9 cellular contexts compared by ENCODE assay signal in the genomic region with DNA sequence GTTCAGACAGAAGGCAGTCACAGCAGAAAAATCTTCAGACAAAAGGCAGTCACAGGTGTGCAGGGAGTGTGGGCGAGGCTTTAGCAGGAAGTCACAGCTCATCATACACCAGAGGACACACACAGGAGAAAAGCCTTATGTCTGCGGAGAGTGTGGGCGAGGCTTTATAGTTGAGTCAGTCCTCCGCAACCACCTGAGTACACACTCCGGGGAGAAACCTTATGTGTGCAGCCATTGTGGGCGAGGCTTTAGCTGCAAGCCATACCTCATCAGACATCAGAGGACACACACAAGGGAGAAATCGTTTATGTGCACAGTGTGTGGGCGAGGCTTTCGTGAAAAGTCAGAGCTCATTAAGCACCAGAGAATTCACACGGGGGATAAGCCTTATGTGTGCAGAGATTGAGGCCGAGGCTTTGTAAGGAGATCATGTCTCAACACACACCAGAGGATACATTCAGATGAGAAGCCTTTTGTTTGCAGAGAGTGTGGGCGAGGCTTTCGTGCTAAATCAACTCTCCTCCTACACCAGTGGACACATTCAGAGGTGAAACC. TPM values are rescaled to one million over a fixed set of nuclear protein-coding genes. Genes with fewer than 3 reads are reported as not detected.
DNase-seq lines count a peak whose midpoint lies in the region; ATAC-seq and TF ChIP-seq lines count a peak whose summit lies in the region.
"Had no signal": no experiment of that assay in that cellular context is flagged by ENCODE, and none has a peak within 500 bp of the region (broad histone marks: within the 10 kb centered on the region; RNA-seq: fewer than 3 reads in every experiment).

No MANE protein-coding gene starts in this region.

- intact Hi-C loops in OCI-LY7 (cut with micrococcal nuclease; ENCODE audit: unreplicated experiment) = no loop called here
- intact Hi-C loops in stomach (cut with DNase I; ENCODE audit: low total_unique reads) = no loop called here

- no peak for TF ChIP-seq CTCF in OCI-LY7 (conservative IDR thresholded peaks at IDR 0.05; ENCODE audit: low read length)
- no peak for TF ChIP-seq CTCF in nephron progenitor cell (IDR thresholded peaks at IDR 0.05)
- TF ChIP-seq CTCF in stomach (IDR thresholded peaks at IDR 0.05) = no peak

- TSS peak; percentile 58 for BruUV-seq in OCI-LY7 (replicated peaks; lab: Mats Ljungman, UMichigan)

- CTCF ChIA-PET in OCI-LY7 (lab: Charles Lee; ENCODE audit: unreplicated experiment) = no interaction called here

- no peaks in the 10 kb centered on the region for H3K79me2 ChIP-seq in OCI-LY7 (ENCODE audit: insufficient read depth, low read depth, low read length)

- DNase-seq in CD1c-positive myeloid dendritic cell (ENCODE audit: extremely low spot score) (peak; percentile 20), OCI-LY7 (ENCODE audit: low spot score) (no peak), nephron progenitor cell (no peak), stomach (peak; percentile 62), NCI-H2081 treated with DMSO at 0.1 percent for 48 hours (lab: John Stamatoyannopoulos, UW) (no peak), AML-193 (lab: John Stamatoyannopoulos, UW) (no peak)
- DNase-seq in activated naive CD4-positive, alpha-beta T cell treated with Interleukin-2 at 50 U/mL for 16 hours = peak; percentile 88

- no peaks in the 10 kb centered on the region for H3K27me3 ChIP-seq in stomach

- peaks cover 77% of the 10 kb centered on the region for H3K36me3 Mint-ChIP-seq in nephron progenitor cell (ENCODE audit: low read depth)

- H3K4me3 ChIP-seq in OCI-LY7 (ENCODE audit: low read depth, low read length, poor library complexity, severe bottlenecking) (no peak overlapping the region), stomach (no peak overlapping the region)

- POLR2A ChIA-PET in OCI-LY7 (lab: Charles Lee) = no interaction called here

- no peaks in the 10 kb centered on the region for H3K9me2 ChIP-seq in OCI-LY7 (ENCODE audit: insufficient read depth, low read length)

- peaks cover 31% of the 10 kb centered on the region for H3K4me1 Mint-ChIP-seq in nephron progenitor cell

- H3K9me3 ChIP-seq in OCI-LY7 (ENCODE audit: low read length) = no peaks in the 10 kb centered on the region
- no peaks in the 10 kb centered on the region for H3K9me3 ChIP-seq in stomach

- 46 to 72% (median 56%) methylated on average over 13 of the region's 13 CpGs for WGBS in stomach, 5 donors

- ATAC-seq in GM21423 (IDR thresholded peaks at IDR 0.05; ENCODE audit: unreplicated experiment) = no peak

- H3K27ac Mint-ChIP-seq in nephron progenitor cell = peak overlapping the region; percentile 91

- no peak overlapping the region for H2AFZ ChIP-seq in OCI-LY7 (ENCODE audit: low read length)

- H3K27me3 Mint-ChIP-seq in nephron progenitor cell (ENCODE audit: low read depth, poor library complexity) = peaks cover 1% of the 10 kb centered on the region

- no peaks in the 10 kb centered on the region for H4K20me1 ChIP-seq in OCI-LY7 (ENCODE audit: insufficient read depth, low read length)

- no peak for TF ChIP-seq POLR2A in stomach (IDR thresholded peaks at IDR 0.05)

- H3K27ac ChIP-seq in OCI-LY7 (ENCODE audit: low read depth, low read length, poor library complexity, severe bottlenecking) (no peak overlapping the region), stomach (peak overlapping the region; percentile 1 to 71 (median 53))

- no peak overlapping the region for H3K4me2 ChIP-seq in OCI-LY7 (ENCODE audit: low read length)

- H3K4me1 ChIP-seq in OCI-LY7 (ENCODE audit: insufficient read depth, low read length, poor library complexity, severe bottlenecking) = no peaks in the 10 kb centered on the region
- H3K4me1 ChIP-seq in stomach = peaks cover 0 to 11% (median 9%) of the 10 kb centered on the region in 4 donors

- H3K36me3 ChIP-seq in OCI-LY7 (ENCODE audit: insufficient read depth, low read length) (peaks cover 78% of the 10 kb centered on the region), stomach (peaks cover 4 to 75% (median 57%) of the 10 kb centered on the region in 4 donors)

- H3K9me3 Mint-ChIP-seq in nephron progenitor cell = peaks cover 23% of the 10 kb centered on the region

- no peak for TF ChIP-seq EP300 in stomach (IDR thresholded peaks at IDR 0.05)

- H3K4me3 Mint-ChIP-seq in nephron progenitor cell = peak overlapping the region; percentile 19

RNA-seq across cellular contexts. Expression of a gene that starts 27.6 kb away (rescaled TPM):
- 61.4 and 62.4 TPM in 2 replicates for total RNA-seq in OCI-LY7 (2014; rRNA removed; shearing (Covaris generic))
- total RNA-seq in OCI-LY7 (2022) (82.0 and 83.5 TPM in 2 replicates), stomach (10 to 100 TPM in 1 of 5 donors, 1 to 10 TPM in 3, not detected in 1; 2.7 to 15.6 (median 5.2) TPM)
- polyA plus RNA-seq in stomach = 1 to 10 TPM; 1.7 to 5.9 (median 2.1) TPM

RNA-seq across cellular contexts. Expression of a gene that starts 32.7 kb away (rescaled TPM):
- 29.0 and 35.2 TPM in 2 replicates for total RNA-seq in OCI-LY7 (2014; rRNA removed; shearing (Covaris generic))
- total RNA-seq in OCI-LY7 (2022) = 33.1 and 33.5 TPM in 2 replicates
- total RNA-seq in stomach = 10 to 100 TPM in 3 of 5 donors, 1 to 10 TPM in 2; 3.8 to 55.1 (median 10.3) TPM
- polyA plus RNA-seq in stomach = 10 to 100 TPM; 13.1 to 22.3 (median 15.1) TPM

RNA-seq across cellular contexts. Expression of a gene that starts 45.2 kb away (rescaled TPM):
- 18.2 and 34.6 TPM in 2 replicates for total RNA-seq in OCI-LY7 (2014; rRNA removed; shearing (Covaris generic))
- total RNA-seq in OCI-LY7 (2022) = 33.6 and 56.8 TPM in 2 replicates
- under 1 TPM in 1 of 5 donors, not detected in 4; 0.92 TPM for total RNA-seq in stomach
- polyA plus RNA-seq in stomach = 1 to 10 TPM in 1 of 3 donors, under 1 TPM in 1, not detected in 1; 0.87 to 1.4 TPM
- total RNA-seq: lung microvascular endothelial cell had no signal

Comparison
In these comparisons a context has a peak if more than half of its experiments do, and no peak if none do; other contexts are left out.
1. DNase-seq: peak in CD1c-positive myeloid dendritic cell (single experiment), activated naive CD4-positive, alpha-beta T cell treated with Interleukin-2 at 50 U/mL for 16 hours (single experiment) and stomach (single experiment); none in OCI-LY7 (single experiment), nephron progenitor cell (single experiment), NCI-H2081 treated with DMSO at 0.1 percent for 48 hours (single experiment) and AML-193 (0 of 2).
2. RNA of a gene that starts 45.2 kb away (total RNA-seq): 18.2 to 56.8 TPM in OCI-LY7; 0.92 TPM in stomach; every median in the first group is over 4 times any median in the second.